ENCODE assay signal across 7 cellular contexts in the genomic region with DNA sequence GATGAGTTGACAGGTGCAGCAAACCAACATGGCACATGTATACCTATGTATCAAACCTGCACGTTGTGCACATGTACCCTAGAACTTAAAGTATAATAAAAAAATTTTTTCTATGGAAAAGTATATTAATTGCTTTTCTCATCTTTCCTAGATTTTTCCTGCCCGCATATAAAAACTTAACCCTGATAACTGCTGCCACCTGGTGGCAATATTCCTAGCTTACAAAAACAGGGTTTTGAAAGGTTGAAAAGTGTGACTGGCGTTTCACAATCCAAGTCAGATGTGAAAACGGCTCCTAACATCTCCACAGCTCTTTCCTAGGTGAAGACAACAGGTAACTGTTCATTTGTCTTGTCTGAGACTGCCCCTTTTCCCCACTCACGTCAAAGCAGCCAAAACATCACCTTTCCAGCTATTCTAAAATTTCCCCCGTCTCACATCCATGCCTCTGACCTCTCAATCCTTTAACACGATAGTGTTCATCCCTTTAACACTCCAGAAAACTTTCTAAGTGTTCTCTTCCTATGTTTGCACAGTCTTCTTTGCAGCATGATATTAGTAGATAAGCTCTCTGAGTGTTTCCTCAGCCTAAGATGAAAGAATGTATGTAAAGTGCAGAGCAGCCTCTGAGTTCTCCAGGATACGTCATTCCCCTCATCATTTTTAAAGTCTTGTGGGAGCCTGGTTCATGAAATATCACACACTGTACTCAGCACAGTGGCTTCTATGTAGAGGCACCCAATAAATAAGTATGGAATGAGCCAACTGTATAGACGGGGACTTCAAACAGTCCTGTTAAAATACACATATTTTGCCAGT. TPM values are rescaled to one million over a fixed set of nuclear protein-coding genes. Genes with fewer than 3 reads are reported as not detected.
DNase-seq lines count a peak whose midpoint lies in the region; ATAC-seq, FAIRE-seq and TF ChIP-seq lines count a peak whose summit lies in the region.

No MANE protein-coding gene starts in this region.

- no peaks in the 10 kb centered on the region for H3K4me1 Mint-ChIP-seq in astrocyte (ENCODE audit: low read depth, unreplicated experiment)

- in situ Hi-C loops in Panc1 (cut with HindIII; ENCODE audit: low pct_unique_long_range_greater_than_20kb, low sequenced_read_pairs) = no loop called here

- no peak for FAIRE-seq in astrocyte (lab: Jason Lieb, UNC)
- FAIRE-seq in keratinocyte (lab: Jason Lieb, UNC) = peak; percentile 43

- no peak overlapping the region for H3K4me3 ChIP-seq in Panc1 (ENCODE audit: low read depth in 2 of 2, low read length in 2 of 2)
- no peak overlapping the region for H3K4me3 ChIP-seq in astrocyte (ENCODE audit: insufficient read depth, low read depth, low read length)
- H3K4me3 ChIP-seq in keratinocyte (ENCODE audit: control insufficient read depth in 2 of 3, extremely low read depth in 1 of 3, insufficient read depth in 2 of 3, low read depth in 1 of 3, low read length in 3 of 3) = no peak overlapping the region

- H3K79me2 ChIP-seq in astrocyte (ENCODE audit: insufficient read depth, low read length) (no peaks in the 10 kb centered on the region), keratinocyte (ENCODE audit: control insufficient read depth, insufficient read depth, low read length) (no peaks in the 10 kb centered on the region)

- H3K36me3 Mint-ChIP-seq in astrocyte (ENCODE audit: low read depth, unreplicated experiment) = no peaks in the 10 kb centered on the region

- DNase-seq in Daoy (ENCODE audit: low read depth) = peak; percentile 45
- peak; percentile 30 for DNase-seq in HS-27A (ENCODE audit: low read depth)
- peak; percentile 1 for DNase-seq in Panc1 (ENCODE audit: low read depth, low spot score)
- peak; percentile 4 for DNase-seq in astrocyte (ENCODE audit: low read depth)
- no peak for DNase-seq in keratinocyte (ENCODE audit: low read depth, low spot score)
- peak; percentile 18 for DNase-seq in stimulated activated CD8-positive, alpha-beta memory T cell treated with anti-CD3 and anti-CD28 coated beads, Interleukin-15, amount 100 ng/mL, for 1 hour (ENCODE audit: low read depth)

- no peak overlapping the region for H3K4me2 ChIP-seq in astrocyte (ENCODE audit: low read length)
- H3K4me2 ChIP-seq in keratinocyte (ENCODE audit: control insufficient read depth, extremely low read depth, insufficient read depth, low read depth, low read length) = no peak overlapping the region

- H3K9me3 ChIP-seq in Panc1 (ENCODE audit: control insufficient read depth, insufficient read depth, low read depth, low read length) (no peaks in the 10 kb centered on the region), astrocyte (ENCODE audit: insufficient read depth, low read depth, low read length) (no peaks in the 10 kb centered on the region), keratinocyte (ENCODE audit: control insufficient read depth, low read depth, low read length) (no peaks in the 10 kb centered on the region)

- BruUV-seq in Panc1 (replicated peaks; lab: Mats Ljungman, UMichigan) = no TSS peak

- no peak overlapping the region for H3K27ac ChIP-seq in Panc1 (ENCODE audit: low read length)
- no peak overlapping the region for H3K27ac ChIP-seq in astrocyte (ENCODE audit: low read depth, low read length)
- no peak overlapping the region for H3K27ac ChIP-seq in keratinocyte (ENCODE audit: control insufficient read depth, insufficient read depth, low read length)

- dilution Hi-C loops in keratinocyte (cut with MboI; ENCODE audit: extremely low pct_ligation_motif_present, low sequenced_read_pairs) = no loop called here

- H3K36me3 ChIP-seq in Panc1 (ENCODE audit: control insufficient read depth, insufficient read depth, low read length) (no peaks in the 10 kb centered on the region), astrocyte (ENCODE audit: insufficient read depth, low read length) (no peaks in the 10 kb centered on the region), keratinocyte (ENCODE audit: control insufficient read depth in 2 of 2, extremely low read depth in 1 of 2, insufficient read depth in 2 of 2, low read length in 2 of 2) (no peaks in the 10 kb centered on the region)

- no peak overlapping the region for H3K4me3 Mint-ChIP-seq in astrocyte (ENCODE audit: unreplicated experiment)

- POLR2A ChIA-PET in Panc1 (lab: Charles Lee) = no interaction called here

- CTCF ChIA-PET in Panc1 (lab: Charles Lee) = interaction anchor here (0.6 to 1.6 kb wide), 6 partner anchors 22 to 526 kb away, joined by 3 to 8 read pairs (median 3); no protein-coding TSS in a partner anchor

- intact Hi-C loops in Panc1 (cut with micrococcal nuclease; ENCODE audit: unreplicated experiment) = loop anchor here (2.0 kb wide), 1 partner anchor 177 kb away; no protein-coding TSS in a partner anchor

- H3K27ac Mint-ChIP-seq in astrocyte (ENCODE audit: unreplicated experiment) = no peak overlapping the region

- H3K9ac ChIP-seq in astrocyte (ENCODE audit: low read length) (no peak overlapping the region), keratinocyte (ENCODE audit: control insufficient read depth, extremely low read depth, insufficient read depth, low read length) (no peak overlapping the region)

- no peak overlapping the region for H2AFZ ChIP-seq in astrocyte (ENCODE audit: low read depth, low read length)
- H2AFZ ChIP-seq in keratinocyte (ENCODE audit: control insufficient read depth, low read length) = no peak overlapping the region

- no peaks in the 10 kb centered on the region for H3K9me1 ChIP-seq in keratinocyte (ENCODE audit: control insufficient read depth, extremely low read depth, insufficient read depth, low read length)

- no peaks in the 10 kb centered on the region for H3K4me1 ChIP-seq in Panc1 (ENCODE audit: control insufficient read depth, insufficient read depth, low read length)
- H3K4me1 ChIP-seq in astrocyte (ENCODE audit: insufficient read depth, low read length) = no peaks in the 10 kb centered on the region
- H3K4me1 ChIP-seq in keratinocyte (ENCODE audit: control insufficient read depth, extremely low read depth, insufficient read depth, low read length) = no peaks in the 10 kb centered on the region

- H4K20me1 ChIP-seq in astrocyte (ENCODE audit: insufficient read depth, low read length) = no peaks in the 10 kb centered on the region
- no peaks in the 10 kb centered on the region for H4K20me1 ChIP-seq in keratinocyte (ENCODE audit: control insufficient read depth, extremely low read depth, insufficient read depth, low read length)

- H3K9me3 Mint-ChIP-seq in astrocyte (ENCODE audit: unreplicated experiment) = peaks cover 4% of the 10 kb centered on the region

- ATAC-seq in Panc1 (no peak), HG02798 (IDR thresholded peaks at IDR 0.05; ENCODE audit: poor library complexity, unreplicated experiment) (no peak)

- H3K27me3 ChIP-seq in Panc1 (ENCODE audit: control insufficient read depth, insufficient read depth, low read length) = peaks cover 2% of the 10 kb centered on the region; the same call in 1 of the 2 replicates
- peaks cover 14% of the 10 kb centered on the region for H3K27me3 ChIP-seq in astrocyte (ENCODE audit: insufficient read depth, low read length)
- no peaks in the 10 kb centered on the region for H3K27me3 ChIP-seq in keratinocyte (ENCODE audit: control insufficient read depth, extremely low read depth, insufficient read depth, low read length)

- peaks cover 7% of the 10 kb centered on the region for H3K27me3 Mint-ChIP-seq in astrocyte (ENCODE audit: low read depth, unreplicated experiment)

- peak; percentile 62 for TF ChIP-seq CTCF in Panc1 (IDR thresholded peaks at IDR 0.05)
- peak; percentile 74 for TF ChIP-seq CTCF in astrocyte (IDR thresholded peaks at IDR 0.05; ENCODE audit: insufficient read depth, low read depth, low read length)
- TF ChIP-seq CTCF in keratinocyte (optimal IDR thresholded peaks at IDR 0.05 in 1 of 3, IDR thresholded peaks at IDR 0.05 in 1 of 3, conservative IDR thresholded peaks at IDR 0.05 in 1 of 3; ENCODE audit: extremely low read depth in 1 of 3, insufficient read depth in 2 of 3, low read length in 3 of 3) = peak; percentile 37 to 49 (median 41)

RNA-seq across cellular contexts. Expression of a gene that starts 27.5 kb away (rescaled TPM):
- total RNA-seq in Daoy (2014; rRNA removed; shearing (Covaris generic)) = 1.5 and 2.0 TPM in 2 replicates
- 0.98 TPM for total RNA-seq in Panc1 (2021; ENCODE audit: unreplicated experiment)
- polyA plus RNA-seq in Panc1 (2012; ENCODE audit: insufficient read length) = 0.39 TPM
- 1.2 and 2.3 TPM in 2 replicates for total RNA-seq in astrocyte
- polyA plus RNA-seq in keratinocyte = 0.35 to 1.8 TPM (median 0.60 TPM) in 3 replicates
- 8.2 TPM for polyA plus RNA-seq in keratinocyte (2011; ENCODE audit: low read depth)
- polyA plus RNA-seq in keratinocyte (2011; cell fraction: cytosol; rRNA removed) = 0.16 and 0.21 TPM in 2 replicates
- 4.7 and 7.5 TPM in 2 replicates for polyA plus RNA-seq in keratinocyte (2011; cell fraction: nucleus; rRNA removed)
- 0.30 and 9.2 TPM in 2 replicates for polyA plus RNA-seq in keratinocyte (2012; ENCODE audit: low replicate concordance)
- polyA minus RNA-seq in keratinocyte = 1.2 to 1.3 TPM in 2 of 3 replicates, not detected in the other
- polyA minus RNA-seq in keratinocyte (2011; cell fraction: cytosol; rRNA and poly(A)+ RNA removed) = not detected
- polyA minus RNA-seq in keratinocyte (2011; cell fraction: nucleus; rRNA and poly(A)+ RNA removed) = 2.3 and 7.2 TPM in 2 replicates

RNA-seq across cellular contexts. Expression of a gene that starts 49.1 kb away (rescaled TPM):
- 145 and 169 TPM in 2 replicates for total RNA-seq in Daoy (2014; rRNA removed; shearing (Covaris generic))
- total RNA-seq in Panc1 (2021; ENCODE audit: unreplicated experiment) (49.9 TPM), astrocyte (39.3 and 49.1 TPM in 2 replicates)
- polyA plus RNA-seq in Panc1 (2012; ENCODE audit: insufficient read length) = 57.2 TPM
- polyA plus RNA-seq in keratinocyte = 91.5 to 171 TPM (median 110 TPM) in 3 replicates
- 11.2 TPM for polyA plus RNA-seq in keratinocyte (2011; ENCODE audit: low read depth)
- 120 TPM in 2 replicates for polyA plus RNA-seq in keratinocyte (2011; cell fraction: cytosol; rRNA removed)
- 136 and 159 TPM in 2 replicates for polyA plus RNA-seq in keratinocyte (2011; cell fraction: nucleus; rRNA removed)
- 31.9 and 61.7 TPM in 2 replicates for polyA plus RNA-seq in keratinocyte (2012; ENCODE audit: low replicate concordance)
- 93.0 to 276 TPM (median 169 TPM) in 3 replicates for polyA minus RNA-seq in keratinocyte
- polyA minus RNA-seq in keratinocyte (2011; cell fraction: cytosol; rRNA and poly(A)+ RNA removed) = 43.5 TPM
- 38.2 and 64.8 TPM in 2 replicates for polyA minus RNA-seq in keratinocyte (2011; cell fraction: nucleus; rRNA and poly(A)+ RNA removed)

RNA-seq across cellular contexts. Expression of a gene that starts 49.3 kb away (rescaled TPM):
- 722 and 890 TPM in 2 replicates for total RNA-seq in Daoy (2014; rRNA removed; shearing (Covaris generic))
- total RNA-seq in Panc1 (2021; ENCODE audit: unreplicated experiment) (178 TPM), astrocyte (196 and 214 TPM in 2 replicates)
- polyA plus RNA-seq in Panc1 (2012; ENCODE audit: insufficient read length) = 146 TPM
- 360 to 539 TPM (median 395 TPM) in 3 replicates for polyA plus RNA-seq in keratinocyte
- polyA plus RNA-seq in keratinocyte (2011; ENCODE audit: low read depth) = 387 TPM
- polyA plus RNA-seq in keratinocyte (2011; cell fraction: cytosol; rRNA removed) = 337 and 617 TPM in 2 replicates
- 204 and 256 TPM in 2 replicates for polyA plus RNA-seq in keratinocyte (2011; cell fraction: nucleus; rRNA removed)
- 233 and 313 TPM in 2 replicates for polyA plus RNA-seq in keratinocyte (2012; ENCODE audit: low replicate concordance)
- 85.6 to 244 TPM (median 150 TPM) in 3 replicates for polyA minus RNA-seq in keratinocyte
- polyA minus RNA-seq in keratinocyte (2011; cell fraction: cytosol; rRNA and poly(A)+ RNA removed) = 169 TPM
- 43.6 and 79.3 TPM in 2 replicates for polyA minus RNA-seq in keratinocyte (2011; cell fraction: nucleus; rRNA and poly(A)+ RNA removed)
